23 cellular contexts compared by ENCODE assay signal in genomic region chr10:36475746-36476145, GRCh38.
"Had no signal": no experiment of that assay in that cellular context is flagged by ENCODE, and none has a peak within 500 bp of the region (broad histone marks: within the 10 kb centered on the region; RNA-seq: fewer than 3 reads in every experiment).

No MANE protein-coding gene starts in this region.

- H3K27me3 ChIP-seq: cardiac muscle cell, SJCRH30 had no signal

- H3K4me2 ChIP-seq: KMS-11, SK-N-SH had no signal

- DNase-seq: activated CD4-positive, alpha-beta memory T cell treated with anti-CD3 and anti-CD28 coated beads, Interleukin-2, amount 10 ng/mL, durations not matched to agents 7 days and 5 days; activated CD4-positive, alpha-beta T cell treated with anti-CD3 and anti-CD28 coated beads, Interleukin-2, amount 50 U/mL, for 1 hour; activated CD4-positive, CD25-positive, alpha-beta regulatory T cell; activated gamma-delta T cell; activated naive CD4-positive, alpha-beta T cell treated with anti-CD3 and anti-CD28 coated beads for 36 hours; activated T-cell treated with anti-CD3 and anti-CD28 coated beads for 4 hours; activated T-cell treated with anti-CD3 and anti-CD28 coated beads, Interleukin-2, amount 50 U/mL, for 48 hours; amygdala; cerebellar nuclear complex; NCI-H1105 treated with DMSO at 0.1 percent for 48 hours; NCI-H1436 treated with DMSO at 0.1 percent for 48 hours; NCI-H187; NCI-H2081; NCI-H524; Right ventricle myocardium superior; SJCRH30; SK-N-SH; T-helper 1 cell had no signal

- H3K27ac ChIP-seq: cardiac muscle cell, KMS-11, RWPE1, SJCRH30, VCaP had no signal

- H3K9ac ChIP-seq: KMS-11, SK-N-SH had no signal

- H3K4me3 ChIP-seq: cardiac muscle cell, SJCRH30 had no signal

- H3K36me3 ChIP-seq: cardiac muscle cell, SJCRH30 had no signal

- ATAC-seq: activated T-helper 17 cell treated with anti-CD3 and anti-CD28 coated beads, Interleukin-2, amount 50 U/mL, for 72 hours had no signal

- H3K4me1 ChIP-seq: SJCRH30 had no signal

- H3K9me3 ChIP-seq: SJCRH30, SK-N-SH had no signal
